ENCODE assay signal across 23 cellular contexts in genomic region chr10:130409346-130409745, GRCh38.
"Had no signal": no experiment of that assay in that cellular context is flagged by ENCODE, and none has a peak within 500 bp of the region (broad histone marks: within the 10 kb centered on the region; RNA-seq: fewer than 3 reads in every experiment).

No MANE protein-coding gene starts in this region.

- H3K9me3 ChIP-seq: breast epithelium, heart left ventricle, left lung, lower lobe of right lung, mucosa of descending colon, prostate gland, tibial nerve had no signal

- H3K27me3 Mint-ChIP-seq: central memory CD8-positive, alpha-beta T cell had no signal

- DNase-seq: activated CD4-positive, alpha-beta T cell treated with anti-CD3 and anti-CD28 coated beads for 48 hours; activated CD4-positive, alpha-beta T cell treated with anti-CD3 and anti-CD28 coated beads, Interleukin-2, amount 50 U/mL, for 48 hours; activated T-cell treated with anti-CD3 and anti-CD28 coated beads, Interleukin-2, amount 50 U/mL, for 48 hours; effector memory CD8-positive, alpha-beta T cell; foreskin fibroblast; heart left ventricle; hypothalamus; immature natural killer cell; left lung; lower lobe of right lung; mesendoderm; mucosa of descending colon; spleen; stimulated activated naive CD4-positive, alpha-beta T cell treated with Interleukin-2 at 50 U/mL for 16 hours; T-helper 9 cell had no signal

- ATAC-seq: activated naive CD4-positive, alpha-beta T cell treated with anti-CD3 and anti-CD28 coated beads, Interleukin-2, amount 50 U/mL, for 72 hours; effector memory CD8-positive, alpha-beta T cell; heart left ventricle; left lung; lower lobe of right lung; mucosa of descending colon; natural killer cell treated with Interleukin-12 subunit alpha and Interleukin-12 subunit beta and Interleukin-15 and Interleukin-18, amount 100 ng/mL, for 72 hours had no signal

- H3K4me3 ChIP-seq: breast epithelium, heart left ventricle, left lung, lower lobe of right lung, mucosa of descending colon, prostate gland, spleen, tibial nerve had no signal

- H3K36me3 Mint-ChIP-seq: activated naive CD4-positive, alpha-beta T cell treated with anti-CD3 and anti-CD28 coated beads, Interleukin-2, amount 50 U/mL, for 72 hours; immature natural killer cell; natural killer cell treated with Interleukin-12 subunit alpha and Interleukin-12 subunit beta and Interleukin-15 and Interleukin-18, amount 100 ng/mL, for 72 hours had no signal

- H3K4me1 Mint-ChIP-seq: central memory CD8-positive, alpha-beta T cell; immature natural killer cell had no signal

- H3K4me3 Mint-ChIP-seq: central memory CD8-positive, alpha-beta T cell; effector memory CD8-positive, alpha-beta T cell; immature natural killer cell; natural killer cell treated with Interleukin-12 subunit alpha and Interleukin-12 subunit beta and Interleukin-15 and Interleukin-18, amount 100 ng/mL, for 72 hours had no signal

- H3K27ac ChIP-seq: breast epithelium, heart left ventricle, left lung, lower lobe of right lung, prostate gland, spleen, tibial nerve, VCaP had no signal

- H3K36me3 ChIP-seq: breast epithelium, heart left ventricle, left lung, lower lobe of right lung, prostate gland, spleen, tibial nerve had no signal

- H3K27ac Mint-ChIP-seq: activated naive CD4-positive, alpha-beta T cell treated with anti-CD3 and anti-CD28 coated beads, Interleukin-2, amount 50 U/mL, for 72 hours; activated T-helper 2 cell treated with anti-CD3 and anti-CD28 coated beads, Interferon-gamma antibody, Interleukin-2, Interleukin-4, amounts not matched to agents 10 μg/mL and 5 μg/mL and 100 μg/mL, durations not matched to agents 14 hours and 24 hours and 36 hours; effector memory CD8-positive, alpha-beta T cell; immature natural killer cell; natural killer cell treated with Interleukin-12 subunit alpha and Interleukin-12 subunit beta and Interleukin-15 and Interleukin-18, amount 100 ng/mL, for 72 hours had no signal

- H3K9me3 Mint-ChIP-seq: activated naive CD4-positive, alpha-beta T cell treated with anti-CD3 and anti-CD28 coated beads, Interleukin-2, amount 50 U/mL, for 72 hours; activated T-helper 2 cell treated with anti-CD3 and anti-CD28 coated beads, Interferon-gamma antibody, Interleukin-2, Interleukin-4, amounts not matched to agents 10 μg/mL and 5 μg/mL and 100 μg/mL, durations not matched to agents 14 hours and 24 hours and 36 hours; effector memory CD8-positive, alpha-beta T cell; immature natural killer cell; natural killer cell treated with Interleukin-12 subunit alpha and Interleukin-12 subunit beta and Interleukin-15 and Interleukin-18, amount 100 ng/mL, for 72 hours had no signal

- H3K4me1 ChIP-seq: breast epithelium, heart left ventricle, left lung, lower lobe of right lung, prostate gland, spleen, tibial nerve had no signal

- H3K27me3 ChIP-seq: breast epithelium, left lung, spleen, tibial nerve had no signal
